Comparison of ENCODE assay signal across 8 cellular contexts in the genomic region with DNA sequence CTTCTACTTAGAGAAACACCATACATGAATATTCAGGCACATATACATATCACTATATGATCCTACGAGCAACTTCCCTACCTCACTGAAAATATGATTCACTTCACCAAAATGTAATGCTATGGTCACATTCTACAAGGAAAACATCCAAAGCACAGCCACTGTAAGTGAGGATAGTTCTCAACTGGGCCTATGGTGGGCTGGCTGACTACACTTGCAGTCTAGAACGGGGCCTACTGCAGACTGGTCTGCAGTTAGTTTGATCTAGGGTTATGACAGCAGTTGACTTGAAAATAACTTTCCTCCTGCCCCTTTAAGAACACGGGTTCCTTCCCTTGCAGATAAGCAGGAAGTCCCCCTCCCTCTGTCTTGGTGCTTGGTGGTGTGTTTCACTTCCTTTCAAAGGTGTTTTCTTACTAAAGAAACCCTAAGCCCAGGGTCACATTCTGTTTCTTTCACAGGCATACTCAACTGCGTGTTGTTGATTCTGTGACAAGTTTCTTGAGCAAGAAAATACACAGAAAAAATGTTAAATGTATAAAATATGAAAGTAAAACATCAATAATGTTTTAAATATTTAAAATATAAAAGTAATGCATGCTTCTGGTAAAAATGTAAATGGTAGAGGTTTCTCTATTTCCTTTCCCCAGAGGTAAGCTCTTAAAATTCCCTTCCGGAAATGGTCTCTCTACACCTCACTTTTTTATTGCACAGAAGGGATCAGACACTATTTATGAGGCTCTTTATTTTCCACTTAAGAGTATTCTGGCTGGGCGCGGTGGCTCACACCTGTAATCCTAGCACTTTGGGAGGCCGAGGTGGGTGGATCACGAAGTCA. TPM values are rescaled to one million over a fixed set of nuclear protein-coding genes. Genes with fewer than 3 reads are reported as not detected.
DNase-seq lines count a peak whose midpoint lies in the region; ATAC-seq lines count a peak whose summit lies in the region.

No MANE protein-coding gene starts in this region.

- peaks cover 9% of the 10 kb centered on the region for H3K9me3 ChIP-seq in ES-I3 (ENCODE audit: control insufficient read depth, insufficient read depth, low read length)

- H3K36me3 ChIP-seq in ES-I3 (ENCODE audit: insufficient read depth, low read length), result no peaks in the 10 kb centered on the region

- peaks cover 42% of the 10 kb centered on the region for H3K4me1 Mint-ChIP-seq in dendritic cell treated with granulocyte-macrophage colony-stimulating factor and Interleukin-4, amounts not matched to agents 40 ng/mL and 50 ng/mL, for 4 days (ENCODE audit: low read depth)
- peaks cover 60 to 76% (median 65%) of the 10 kb centered on the region in 3 donors for H3K4me1 Mint-ChIP-seq in naive B cell

- H3K27ac Mint-ChIP-seq in dendritic cell treated with granulocyte-macrophage colony-stimulating factor and Interleukin-4, amounts not matched to agents 40 ng/mL and 50 ng/mL, for 4 days, result peak overlapping the region; percentile 89
- H3K27ac Mint-ChIP-seq in naive B cell, result peak overlapping the region; percentile 97 to 99 (median 99)

- H3K9me3 Mint-ChIP-seq in dendritic cell treated with granulocyte-macrophage colony-stimulating factor and Interleukin-4, amounts not matched to agents 40 ng/mL and 50 ng/mL, for 4 days, result no peaks in the 10 kb centered on the region
- H3K9me3 Mint-ChIP-seq in naive B cell, result peaks cover 0 to 2% (median 0%) of the 10 kb centered on the region in 7 donors

- ATAC-seq in GM21390 (IDR thresholded peaks at IDR 0.05; ENCODE audit: unreplicated experiment), result peak; percentile 66
- ATAC-seq in HG03571 (IDR thresholded peaks at IDR 0.05; ENCODE audit: unreplicated experiment), result peak; percentile 49
- ATAC-seq in naive B cell (ENCODE audit: low read depth in 2 of 2), result peak; percentile 82 to 83

- intact Hi-C loops in dendritic cell treated with granulocyte-macrophage colony-stimulating factor and Interleukin-4, amounts not matched to agents 40 ng/mL and 50 ng/mL, for 4 days (cut with micrococcal nuclease), result loop anchor here (2.0 kb wide), 1 partner anchor 18 kb away; a partner anchor contains a TSS

- H3K36me3 Mint-ChIP-seq in dendritic cell treated with granulocyte-macrophage colony-stimulating factor and Interleukin-4, amounts not matched to agents 40 ng/mL and 50 ng/mL, for 4 days (ENCODE audit: low read depth), result no peaks in the 10 kb centered on the region
- no peaks in the 10 kb centered on the region for H3K36me3 Mint-ChIP-seq in naive B cell

- DNase-seq in T-helper 2 cell (peak in 3 of 5 experiments; percentile 43 to 95 (median 81)), naive B cell (peak; percentile 85), DMS79 (lab: John Stamatoyannopoulos, UW) (no peak), NCI-H748 (lab: John Stamatoyannopoulos, UW; ENCODE audit: unreplicated experiment) (no peak)

- peak overlapping the region; percentile 70 for H3K4me3 Mint-ChIP-seq in dendritic cell treated with granulocyte-macrophage colony-stimulating factor and Interleukin-4, amounts not matched to agents 40 ng/mL and 50 ng/mL, for 4 days
- H3K4me3 Mint-ChIP-seq in naive B cell, result peak overlapping the region; percentile 78 to 94 (median 90)

- peak overlapping the region; percentile 15; the same call in 1 of the 2 replicates for H3K9ac ChIP-seq in ES-I3 (ENCODE audit: low read depth, low read length)

- no peaks in the 10 kb centered on the region for H3K27me3 Mint-ChIP-seq in dendritic cell treated with granulocyte-macrophage colony-stimulating factor and Interleukin-4, amounts not matched to agents 40 ng/mL and 50 ng/mL, for 4 days
- no peaks in the 10 kb centered on the region for H3K27me3 Mint-ChIP-seq in naive B cell

- peaks cover 14% of the 10 kb centered on the region for H3K4me1 ChIP-seq in ES-I3 (ENCODE audit: insufficient read depth, low read length)

RNA-seq across cellular contexts. Expression of a gene that starts 18.0 kb away (rescaled TPM):
- polyA plus RNA-seq in naive B cell (ENCODE audit: low read depth in 6 of 6), result over 10,000 TPM; 18,491 to 24,142 (median 22,031) TPM

RNA-seq across cellular contexts. Expression of a gene that starts 50.5 kb away (rescaled TPM):
- polyA plus RNA-seq in naive B cell (ENCODE audit: low read depth in 6 of 6), result under 1 TPM in 5 of 6 donors, not detected in 1; 0.07 to 0.13 (median 0.12) TPM

Comparison
In these comparisons a context has a peak if more than half of its experiments do, and no peak if none do; other contexts are left out.
1. DNase-seq: peak in T-helper 2 cell (3 of 5) and naive B cell (single experiment); none in DMS79 (single experiment) and NCI-H748 (single experiment).
2. Peak in every context shown above with its lines, with median percentiles within 50 percentile points of each other: ATAC-seq.